In the genomic region with DNA sequence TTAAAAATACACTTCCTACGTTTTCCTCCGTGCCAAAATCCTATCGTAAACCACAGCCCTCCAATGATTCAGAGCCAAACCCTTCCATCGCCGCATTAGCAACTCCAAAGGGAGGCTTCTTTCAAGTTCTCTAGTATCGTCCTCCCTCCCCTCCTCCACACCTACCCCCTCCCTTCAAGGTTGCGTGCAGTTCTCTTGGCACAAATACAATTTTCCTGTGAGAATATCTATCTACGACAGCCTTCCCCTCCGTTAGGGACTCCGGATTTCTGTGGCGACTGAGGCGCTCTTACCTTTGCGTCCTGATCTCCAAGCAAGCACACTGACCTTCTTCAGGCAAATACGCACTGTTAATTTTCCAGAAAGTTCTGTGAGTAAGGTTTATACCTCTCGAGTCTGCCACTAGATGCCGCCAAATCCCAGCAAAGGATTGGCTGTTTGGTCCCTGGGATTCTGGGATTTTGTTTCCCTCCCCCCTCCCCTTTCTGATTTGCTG, we compare ENCODE assay signal across 8 cellular contexts. TPM values are rescaled to one million over a fixed set of nuclear protein-coding genes. Genes with fewer than 3 reads are reported as not detected.
DNase-seq lines count a peak whose midpoint lies in the region; ATAC-seq and TF ChIP-seq lines count a peak whose summit lies in the region.

No MANE protein-coding gene starts in this region.

- CTCF ChIA-PET in HCT116 (lab: Charles Lee) = interaction anchor here (1.0 kb wide), 1 partner anchor 24 kb away, joined by 7 read pairs; no protein-coding TSS in a partner anchor
- CTCF ChIA-PET in activated CD4-positive, alpha-beta memory T cell treated with anti-CD3 and anti-CD28 coated beads for 36 hours (lab: Charles Lee) = no interaction called here

- peaks cover 35% of the 10 kb centered on the region for H3K79me2 ChIP-seq in HCT116 (ENCODE audit: insufficient read depth, low read length)

- H3K36me3 ChIP-seq in HCT116 (ENCODE audit: control insufficient read depth in 1 of 2, insufficient read depth in 2 of 2, low read length in 2 of 2) = peaks cover 16 to 17% of the 10 kb centered on the region in 2 experiments

- no peaks in the 10 kb centered on the region for H3K9me3 Mint-ChIP-seq in activated CD4-positive, alpha-beta memory T cell treated with anti-CD3 and anti-CD28 coated beads for 36 hours
- no peaks in the 10 kb centered on the region for H3K9me3 Mint-ChIP-seq in effector memory CD8-positive, alpha-beta T cell

- H3K4me3 Mint-ChIP-seq in activated CD4-positive, alpha-beta memory T cell treated with anti-CD3 and anti-CD28 coated beads for 36 hours = no peak overlapping the region
- H3K4me3 Mint-ChIP-seq in effector memory CD8-positive, alpha-beta T cell = no peak overlapping the region

- H3K9me3 ChIP-seq in HCT116 (ENCODE audit: control insufficient read depth in 1 of 2, insufficient read depth in 1 of 2, low read depth in 1 of 2, low read length in 2 of 2) = no peaks in the 10 kb centered on the region

- H3K27ac Mint-ChIP-seq in activated CD4-positive, alpha-beta memory T cell treated with anti-CD3 and anti-CD28 coated beads for 36 hours = no peak overlapping the region
- H3K27ac Mint-ChIP-seq in effector memory CD8-positive, alpha-beta T cell = no peak overlapping the region

- peak overlapping the region; percentile 9 for H2AFZ ChIP-seq in HCT116 (ENCODE audit: low read depth, low read length, poor library complexity, severe bottlenecking)

- peak overlapping the region; percentile 83 for H3K4me2 ChIP-seq in HCT116 (ENCODE audit: low read length)

- H3K27me3 Mint-ChIP-seq in activated CD4-positive, alpha-beta memory T cell treated with anti-CD3 and anti-CD28 coated beads for 36 hours = no peaks in the 10 kb centered on the region
- no peaks in the 10 kb centered on the region for H3K27me3 Mint-ChIP-seq in effector memory CD8-positive, alpha-beta T cell

- peaks cover 9% of the 10 kb centered on the region for H3K4me1 Mint-ChIP-seq in activated CD4-positive, alpha-beta memory T cell treated with anti-CD3 and anti-CD28 coated beads for 36 hours (ENCODE audit: low read depth)
- H3K4me1 Mint-ChIP-seq in effector memory CD8-positive, alpha-beta T cell (ENCODE audit: low read depth in 2 of 2) = peaks cover 0 to 4% of the 10 kb centered on the region in 2 donors

- POLR2A ChIA-PET in HCT116 (lab: Charles Lee) = no interaction called here
- POLR2A ChIA-PET in activated CD4-positive, alpha-beta memory T cell treated with anti-CD3 and anti-CD28 coated beads for 36 hours (lab: Charles Lee) = no interaction called here

- H3K9ac ChIP-seq in HCT116 (ENCODE audit: low read length) = peak overlapping the region; percentile 74

- peak; percentile 41 for DNase-seq in AG20443 (ENCODE audit: low spot score)
- peak; percentile 64 for DNase-seq in HCT116 (ENCODE audit: low read depth, low spot score)
- DNase-seq in NCI-H524 (lab: John Stamatoyannopoulos, UW) = peak; percentile 81 to 87
- DNase-seq in activated CD4-positive, alpha-beta memory T cell treated with anti-CD3 and anti-CD28 coated beads for 36 hours = peak; percentile 65
- peak; percentile 21 to 40 (median 22) for DNase-seq in effector memory CD8-positive, alpha-beta T cell
- peak; percentile 93 for DNase-seq in medulla oblongata (ENCODE audit: extremely low spot score)
- DNase-seq in stimulated activated CD4-positive, alpha-beta T cell treated with anti-CD3 and anti-CD28 coated beads, TNF-alpha, amount 100 ng/mL, for 48 hours (ENCODE audit: low read depth in 3 of 3) = peak in 2 of 3 donors; percentile 17 to 43

- H3K27ac ChIP-seq in HCT116 (ENCODE audit: low read depth, low read length) = peak overlapping the region; percentile 94

- H3K4me3 ChIP-seq in HCT116 (replicated peaks in 1 of 2; ENCODE audit: low read depth in 1 of 2, low read length in 2 of 2) = peak overlapping the region; percentile 56 to 77

- TF ChIP-seq RAD21 in HCT116 (IDR thresholded peaks at IDR 0.05; ENCODE audit: low read depth) = no peak

- peak in 2 of 3 experiments; percentile 63 to 67; a peak in 4 of 6 replicates for TF ChIP-seq CTCF in HCT116 (IDR thresholded peaks at IDR 0.05 in 2 of 3, conservative IDR thresholded peaks at IDR 0.05 in 1 of 3; ENCODE audit: borderline replicate concordance in 1 of 3, insufficient read depth in 1 of 3, low read depth in 2 of 3, low read length in 2 of 3)

- no peaks in the 10 kb centered on the region for H3K9me2 ChIP-seq in HCT116 (ENCODE audit: insufficient read depth)

- no TSS peak for BruUV-seq in HCT116 (replicated peaks; lab: Mats Ljungman, UMichigan)

- no peak for TF ChIP-seq POLR2A in HCT116 (IDR thresholded peaks at IDR 0.05; ENCODE audit: borderline replicate concordance, extremely low read depth, insufficient read depth, insufficient read length)

- intact Hi-C loops in HCT116 (cut with micrococcal nuclease) = loop anchor here (1.0 to 5.0 kb wide), 3 partner anchors 86 to 155 kb away; no protein-coding TSS in a partner anchor
- intact Hi-C loops in activated CD4-positive, alpha-beta memory T cell treated with anti-CD3 and anti-CD28 coated beads for 36 hours (cut with micrococcal nuclease) = loop anchor here (2.0 to 10.0 kb wide), 6 partner anchors 133 to 1033 kb away; a partner anchor contains a TSS

- H4K20me1 ChIP-seq in HCT116 (ENCODE audit: insufficient read depth) = no peaks in the 10 kb centered on the region

- peaks cover 2 to 17% of the 10 kb centered on the region in 2 experiments; a peak in 3 of 4 replicates for H3K4me1 ChIP-seq in HCT116 (ENCODE audit: control insufficient read depth in 1 of 2, insufficient read depth in 2 of 2, low read length in 2 of 2)

- RAD21 ChIA-PET in HCT116 (lab: Charles Lee; ENCODE audit: low non-redundant PET in 1 of 2, low total read pairs in 2 of 2, uncharacterized antibody in 2 of 2, unreplicated experiment in 2 of 2) = no interaction called here

- H3K36me3 Mint-ChIP-seq in activated CD4-positive, alpha-beta memory T cell treated with anti-CD3 and anti-CD28 coated beads for 36 hours = peaks cover 13% of the 10 kb centered on the region
- H3K36me3 Mint-ChIP-seq in effector memory CD8-positive, alpha-beta T cell (ENCODE audit: insufficient read depth) = peaks cover 19% of the 10 kb centered on the region

- H3K27me3 ChIP-seq in HCT116 (ENCODE audit: insufficient read depth, low read length) = no peaks in the 10 kb centered on the region

- ATAC-seq in HCT116 (peak; percentile 24), GM21526 (IDR thresholded peaks at IDR 0.05; ENCODE audit: low FRiP score, unreplicated experiment) (no peak)
- ATAC-seq in effector memory CD8-positive, alpha-beta T cell (replicated peaks) = no peak

TF ChIP-seq in HCT116, 20 proteins besides CTCF, POLR2A, EP300 and RAD21:
- no peak for TF ChIP-seq FOSL1 (IDR thresholded peaks at IDR 0.05; ENCODE audit: low read depth)
- TF ChIP-seq POLR2AphosphoS5 (IDR thresholded peaks at IDR 0.05; ENCODE audit: low read depth, low read length) = peak; percentile 46; the same call in 1 of the 2 replicates

RNA-seq across cellular contexts. Expression of a gene that starts 1.2 kb away (rescaled TPM):
- 308 TPM for total RNA-seq in HCT116 (2021; ENCODE audit: unreplicated experiment)
- 212 and 213 TPM in 2 replicates for polyA plus RNA-seq in HCT116 (2012)
- total RNA-seq in activated CD4-positive, alpha-beta memory T cell treated with anti-CD3 and anti-CD28 coated beads for 36 hours = 100 to 1,000 TPM; 184 to 191 TPM

RNA-seq across cellular contexts. Expression of a gene that starts 23.0 kb away (rescaled TPM):
- not detected for total RNA-seq in HCT116 (2021; ENCODE audit: unreplicated experiment)
- 0.11 TPM in 1 of 2 replicates, not detected in the other for polyA plus RNA-seq in HCT116 (2012)
- total RNA-seq in activated CD4-positive, alpha-beta memory T cell treated with anti-CD3 and anti-CD28 coated beads for 36 hours = under 1 TPM; 0.44 to 0.52 TPM

RNA-seq across cellular contexts. Expression of a gene that starts 59.0 kb away (rescaled TPM):
- total RNA-seq in HCT116 (2021; ENCODE audit: unreplicated experiment) = not detected
- not detected in 2 replicates for polyA plus RNA-seq in HCT116 (2012)
- total RNA-seq in activated CD4-positive, alpha-beta memory T cell treated with anti-CD3 and anti-CD28 coated beads for 36 hours = 1 to 10 TPM; 7.8 to 8.4 TPM

Comparison
In these comparisons a context has a peak if more than half of its experiments do, and no peak if none do; other contexts are left out.
1. DNase-seq: peak in every context shown above with its lines; median percentile 93 in medulla oblongata; 84 in NCI-H524; 65 in activated CD4-positive, alpha-beta memory T cell treated with anti-CD3 and anti-CD28 coated beads for 36 hours; 64 in HCT116; 41 in AG20443; 30 in stimulated activated CD4-positive, alpha-beta T cell treated with anti-CD3 and anti-CD28 coated beads, TNF-alpha, amount 100 ng/mL, for 48 hours; 22 in effector memory CD8-positive, alpha-beta T cell.